8 cellular contexts compared by ENCODE assay signal in the genomic region with DNA sequence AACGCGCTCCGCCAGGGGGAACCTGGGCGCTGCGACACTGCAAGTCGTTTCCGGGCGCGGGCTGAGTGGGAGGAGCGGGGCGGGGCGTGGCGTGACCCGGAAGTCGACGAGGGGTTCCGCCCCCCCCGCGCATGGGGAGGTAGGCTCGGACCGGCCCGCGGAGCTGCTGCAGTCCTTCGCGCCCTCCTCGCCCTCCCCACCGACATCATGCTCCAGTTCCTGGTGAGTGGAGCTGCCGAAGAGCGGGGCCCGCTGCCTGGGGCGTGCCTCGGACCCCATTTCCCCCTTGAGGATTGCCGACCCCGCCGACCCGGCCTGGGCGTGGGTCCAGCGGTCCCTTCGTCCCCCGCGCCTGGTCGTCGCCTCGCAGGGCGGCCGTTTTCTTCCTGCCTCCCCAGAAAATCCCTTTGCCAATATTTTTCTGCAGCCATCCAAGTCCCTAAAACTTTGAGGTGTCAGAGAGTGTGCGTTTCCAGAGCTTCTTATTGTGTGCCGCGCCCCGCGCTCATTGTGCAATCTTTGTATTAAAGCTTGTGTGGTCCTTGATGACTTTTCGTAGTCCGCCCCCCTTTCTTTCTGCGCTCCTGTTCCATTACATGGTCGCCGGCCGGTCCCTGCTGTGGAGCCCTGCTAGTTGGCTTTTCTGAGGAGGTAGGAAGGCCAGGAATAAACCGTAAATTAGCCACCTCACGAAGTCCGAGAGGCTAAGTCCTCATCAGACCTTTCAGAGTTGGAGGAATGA. TPM values are rescaled to one million over a fixed set of nuclear protein-coding genes. Genes with fewer than 3 reads are reported as not detected.
DNase-seq lines count a peak whose midpoint lies in the region; ATAC-seq and TF ChIP-seq lines count a peak whose summit lies in the region.

A gene (plus strand): TSS at position 142 of the 742 bp plus-strand sequence.

- intact Hi-C loops in left cardiac atrium (cut with DNase I), result no loop called here
- intact Hi-C loops in upper lobe of right lung (cut with DNase I), result no loop called here

- peak within 1 kb of the TSS; percentile 96 for H3K27ac ChIP-seq in upper lobe of right lung

- peak; percentile 94 for ATAC-seq in GM18498 (IDR thresholded peaks at IDR 0.05; ENCODE audit: unreplicated experiment)
- peak; percentile 85 for ATAC-seq in HG02884 (IDR thresholded peaks at IDR 0.05; ENCODE audit: unreplicated experiment)
- ATAC-seq in left cardiac atrium, result peak; percentile 98 to 99
- ATAC-seq in upper lobe of right lung, result peak; percentile 100

- peak within 1 kb of the TSS; percentile 92 for H3K27ac Mint-ChIP-seq in T-helper 1 cell treated with Interleukin-12 subunit alpha and Interleukin-12 subunit beta and Interleukin-4 antibody, amounts not matched to agents 30 μg/mL and 1 μg/mL, for 36 hours
- H3K27ac Mint-ChIP-seq in progenitor cell of endocrine pancreas, result peak within 1 kb of the TSS; percentile 99

- no peaks in the 10 kb centered on the region for H3K9me3 ChIP-seq in upper lobe of right lung

- peaks cover 15% of the 10 kb centered on the region for H3K4me1 ChIP-seq in upper lobe of right lung

- H3K27me3 Mint-ChIP-seq in T-helper 1 cell treated with Interleukin-12 subunit alpha and Interleukin-12 subunit beta and Interleukin-4 antibody, amounts not matched to agents 30 μg/mL and 1 μg/mL, for 36 hours (ENCODE audit: low read depth), result no peaks in the 10 kb centered on the region
- H3K27me3 Mint-ChIP-seq in progenitor cell of endocrine pancreas, result no peaks in the 10 kb centered on the region

- no peaks in the 10 kb centered on the region for H3K27me3 ChIP-seq in upper lobe of right lung

- TF ChIP-seq CTCF in progenitor cell of endocrine pancreas (IDR thresholded peaks at IDR 0.05; ENCODE audit: unreplicated experiment) (peak; percentile 73), upper lobe of right lung (IDR thresholded peaks at IDR 0.05) (no peak)

- H3K4me1 Mint-ChIP-seq in T-helper 1 cell treated with Interleukin-12 subunit alpha and Interleukin-12 subunit beta and Interleukin-4 antibody, amounts not matched to agents 30 μg/mL and 1 μg/mL, for 36 hours (ENCODE audit: low read depth), result peaks cover 16% of the 10 kb centered on the region
- H3K4me1 Mint-ChIP-seq in progenitor cell of endocrine pancreas (ENCODE audit: low read depth), result peaks cover 9% of the 10 kb centered on the region

- H3K4me3 ChIP-seq in upper lobe of right lung, result peak within 1 kb of the TSS; percentile 100

- DNase-seq in NCI-H146 treated with DMSO at 0.1 percent for 48 hours (lab: John Stamatoyannopoulos, UW; ENCODE audit: unreplicated experiment) (peak; percentile 72), amniotic stem cell (lab: John Stamatoyannopoulos, UW) (peak; percentile 96), left cardiac atrium (peak; percentile 97), progenitor cell of endocrine pancreas (ENCODE audit: low spot score, unreplicated experiment) (peak; percentile 96), upper lobe of right lung (peak; percentile 97)

- peaks cover 10% of the 10 kb centered on the region for H3K36me3 Mint-ChIP-seq in T-helper 1 cell treated with Interleukin-12 subunit alpha and Interleukin-12 subunit beta and Interleukin-4 antibody, amounts not matched to agents 30 μg/mL and 1 μg/mL, for 36 hours (ENCODE audit: low read depth)
- peaks cover 2% of the 10 kb centered on the region for H3K36me3 Mint-ChIP-seq in progenitor cell of endocrine pancreas (ENCODE audit: insufficient read depth)

- no peaks in the 10 kb centered on the region for H3K9me3 Mint-ChIP-seq in T-helper 1 cell treated with Interleukin-12 subunit alpha and Interleukin-12 subunit beta and Interleukin-4 antibody, amounts not matched to agents 30 μg/mL and 1 μg/mL, for 36 hours
- no peaks in the 10 kb centered on the region for H3K9me3 Mint-ChIP-seq in progenitor cell of endocrine pancreas (ENCODE audit: low read depth)

- peak within 1 kb of the TSS; percentile 94 for H3K4me3 Mint-ChIP-seq in T-helper 1 cell treated with Interleukin-12 subunit alpha and Interleukin-12 subunit beta and Interleukin-4 antibody, amounts not matched to agents 30 μg/mL and 1 μg/mL, for 36 hours
- H3K4me3 Mint-ChIP-seq in progenitor cell of endocrine pancreas (ENCODE audit: low read depth), result peak within 1 kb of the TSS; percentile 95

- no peaks in the 10 kb centered on the region for H3K36me3 ChIP-seq in upper lobe of right lung

RNA-seq across cellular contexts. Expression of the gene that starts here (rescaled TPM):
- total RNA-seq in left cardiac atrium, result 10 to 100 TPM; 22.3 to 24.9 TPM
- 63.3 and 64.0 TPM in 2 replicates for total RNA-seq in progenitor cell of endocrine pancreas
- 23.4 TPM for total RNA-seq in upper lobe of right lung

Comparison
In these comparisons a context has a peak if more than half of its experiments do, and no peak if none do; other contexts are left out.
1. Peak in every context shown above with its lines: DNase-seq, ATAC-seq, H3K4me3 ChIP-seq and H3K27ac ChIP-seq.